Comparison of ENCODE assay signal across 8 cellular contexts in the genomic region with DNA sequence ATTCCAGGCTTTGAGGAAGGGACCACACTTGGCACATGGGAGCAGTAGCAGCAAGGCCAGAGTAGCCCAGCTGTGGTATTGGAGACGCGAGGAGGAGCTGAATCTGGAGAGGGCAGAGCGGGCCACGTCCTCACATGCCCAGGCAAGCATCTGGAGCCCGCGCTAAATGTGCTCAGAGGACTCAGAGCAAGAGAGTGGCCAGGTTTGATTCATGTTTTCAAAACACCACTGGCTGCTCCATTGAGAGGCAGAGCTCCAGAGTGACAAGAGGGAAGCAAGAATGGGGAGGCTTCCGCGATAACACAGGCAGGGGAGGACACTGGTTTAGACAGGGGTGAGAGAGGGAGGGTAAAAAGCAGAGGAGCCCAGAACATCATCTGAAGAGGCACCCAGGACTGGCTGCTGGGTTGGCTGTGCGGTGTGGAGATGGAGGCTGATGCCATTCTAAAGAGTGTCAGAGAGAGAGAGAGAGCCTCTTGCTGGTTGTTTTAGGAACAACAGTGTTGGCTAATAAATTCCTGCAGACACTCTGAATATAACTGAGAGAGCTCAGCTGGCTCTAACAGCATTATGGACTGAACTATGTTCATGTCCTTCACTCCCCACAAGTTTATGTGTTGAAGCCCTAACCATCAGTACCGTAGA. TPM values are rescaled to one million over a fixed set of nuclear protein-coding genes. Genes with fewer than 3 reads are reported as not detected.
DNase-seq lines count a peak whose midpoint lies in the region; ATAC-seq and TF ChIP-seq lines count a peak whose summit lies in the region.

No MANE protein-coding gene starts in this region.

- TF ChIP-seq CTCF in PC-9 (conservative IDR thresholded peaks at IDR 0.05) = peak; percentile 44; the same call in 1 of the 2 replicates
- peak; percentile 49 to 66 for TF ChIP-seq CTCF in fibroblast of lung (conservative IDR thresholded peaks at IDR 0.05 in 1 of 2, IDR thresholded peaks at IDR 0.05 in 1 of 2; ENCODE audit: low read depth in 1 of 2, low read length in 2 of 2)
- TF ChIP-seq CTCF in osteoblast (IDR thresholded peaks at IDR 0.05; ENCODE audit: extremely low read depth, low read depth, low read length) = peak; percentile 70

- no peaks in the 10 kb centered on the region for H3K9me3 ChIP-seq in PC-9 (ENCODE audit: insufficient read depth, low read depth)
- H3K9me3 ChIP-seq in fibroblast of lung (ENCODE audit: control insufficient read depth, insufficient read depth, low read depth, low read length) = no peaks in the 10 kb centered on the region
- no peaks in the 10 kb centered on the region for H3K9me3 ChIP-seq in osteoblast (ENCODE audit: low read depth, low read length)

- H3K9ac ChIP-seq in fibroblast of lung (ENCODE audit: insufficient read depth, low read length) = no peak overlapping the region

- POLR2A ChIA-PET in PC-9 (lab: Charles Lee; ENCODE audit: unreplicated experiment) = interaction anchor here (0.6 kb wide), 1 partner anchor 1371 kb away, joined by 3 read pairs; no protein-coding TSS in a partner anchor

- no peak overlapping the region for H3K4me2 ChIP-seq in PC-9
- H3K4me2 ChIP-seq in fibroblast of lung (ENCODE audit: extremely low read depth, insufficient read depth, low read length) = no peak overlapping the region
- no peak overlapping the region for H3K4me2 ChIP-seq in osteoblast (ENCODE audit: insufficient read depth, low read length)

- DNase-seq in Daoy (ENCODE audit: low read depth) (peak; percentile 41), H4 (ENCODE audit: low spot score) (peak; percentile 42), PC-9 (peak in 1 of 2 experiments; percentile 37), fibroblast of lung (ENCODE audit: low read depth in 2 of 2) (peak; percentile 45 to 73), osteoblast (ENCODE audit: insufficient read length, low spot score, missing footprints) (peak; percentile 82), ecto neural progenitor cell (ENCODE audit: low spot score) (no peak)

- H3F3A ChIP-seq in PC-9 (ENCODE audit: insufficient read depth, low read depth) = peaks cover 7% of the 10 kb centered on the region; the same call in 1 of the 2 replicates

- ATAC-seq in HG03025 (IDR thresholded peaks at IDR 0.05; ENCODE audit: low FRiP score, unreplicated experiment) = no peak
- no peak for ATAC-seq in GM21381 (IDR thresholded peaks at IDR 0.05; ENCODE audit: unreplicated experiment)

- intact Hi-C loops in PC-9 (cut with micrococcal nuclease; ENCODE audit: unreplicated experiment) = loop anchor here (2.0 to 5.0 kb wide), 2 partner anchors 35 to 72 kb away; no protein-coding TSS in a partner anchor

- no peaks in the 10 kb centered on the region for H3K36me3 ChIP-seq in PC-9 (ENCODE audit: low read depth)
- no peaks in the 10 kb centered on the region for H3K36me3 ChIP-seq in fibroblast of lung (ENCODE audit: control insufficient read depth, insufficient read depth, low read length)
- no peaks in the 10 kb centered on the region for H3K36me3 ChIP-seq in osteoblast (ENCODE audit: insufficient read depth, low read length)

- no peak overlapping the region for H3K27ac ChIP-seq in PC-9
- no peak overlapping the region for H3K27ac ChIP-seq in fibroblast of lung (ENCODE audit: insufficient read depth, low read length)
- H3K27ac ChIP-seq in osteoblast (ENCODE audit: low read depth, low read length) = no peak overlapping the region

- BruUV-seq in PC-9 (replicated peaks; lab: Mats Ljungman, UMichigan) = no TSS peak

- H3K79me2 ChIP-seq in PC-9 (ENCODE audit: low read depth) = no peaks in the 10 kb centered on the region
- H3K79me2 ChIP-seq in fibroblast of lung (ENCODE audit: control insufficient read depth, insufficient read depth, low read length) = no peaks in the 10 kb centered on the region
- H3K79me2 ChIP-seq in osteoblast (ENCODE audit: insufficient read depth, low read length) = peaks cover 8% of the 10 kb centered on the region

- H2AFZ ChIP-seq in PC-9 (no peak overlapping the region), fibroblast of lung (ENCODE audit: low read length) (no peak overlapping the region), osteoblast (ENCODE audit: low read length) (peak overlapping the region; percentile 88)

- H3K27me3 ChIP-seq in PC-9 (ENCODE audit: insufficient read depth, low read depth) = no peaks in the 10 kb centered on the region
- H3K27me3 ChIP-seq in fibroblast of lung (ENCODE audit: control insufficient read depth, insufficient read depth, low read length) = no peaks in the 10 kb centered on the region
- H3K27me3 ChIP-seq in osteoblast (ENCODE audit: insufficient read depth, low read length) = no peaks in the 10 kb centered on the region

- H3K9me2 ChIP-seq in PC-9 (ENCODE audit: insufficient read depth) = no peaks in the 10 kb centered on the region

- CTCF ChIA-PET in PC-9 (lab: Charles Lee) = interaction anchor here (0.6 kb wide), 1 partner anchor 308 kb away, joined by 3 read pairs; no protein-coding TSS in a partner anchor

- H3K4me3 ChIP-seq in PC-9 = no peak overlapping the region
- no peak overlapping the region for H3K4me3 ChIP-seq in fibroblast of lung (replicated peaks in 1 of 4; ENCODE audit: control extremely low read depth in 1 of 4, insufficient read depth in 1 of 4, low read depth in 3 of 4, low read length in 4 of 4)
- no peak overlapping the region for H3K4me3 ChIP-seq in osteoblast (ENCODE audit: insufficient read depth, low read length)

- H3K4me1 ChIP-seq in PC-9 (replicated peaks; ENCODE audit: insufficient read depth) = peaks cover 27% of the 10 kb centered on the region
- peaks cover 10% of the 10 kb centered on the region for H3K4me1 ChIP-seq in fibroblast of lung (ENCODE audit: control insufficient read depth, extremely low read depth, insufficient read depth, low read length)
- H3K4me1 ChIP-seq in osteoblast (ENCODE audit: insufficient read depth, low read length) = peaks cover 12% of the 10 kb centered on the region

- H4K20me1 ChIP-seq in PC-9 (ENCODE audit: insufficient read depth) = no peaks in the 10 kb centered on the region
- H4K20me1 ChIP-seq in fibroblast of lung (ENCODE audit: control insufficient read depth, extremely low read depth, insufficient read depth, low read length) = no peaks in the 10 kb centered on the region
- H4K20me1 ChIP-seq in osteoblast (ENCODE audit: insufficient read depth, low read length) = no peaks in the 10 kb centered on the region

RNA-seq across cellular contexts. Expression of a gene that starts 32.3 kb away (rescaled TPM):
- total RNA-seq in Daoy (2014; rRNA removed; shearing (Covaris generic)) = 66.9 and 71.9 TPM in 2 replicates
- 43.7 and 52.2 TPM in 2 replicates for total RNA-seq in H4 (2014; rRNA removed; shearing (Covaris generic))
- total RNA-seq in PC-9 (2021) = 6.2 and 7.2 TPM in 2 replicates
- total RNA-seq in fibroblast of lung = 163 and 259 TPM in 2 replicates
- 55.9 and 94.8 TPM in 2 replicates for polyA plus RNA-seq in fibroblast of lung
- polyA plus RNA-seq in fibroblast of lung (2012) = 53.2 and 85.3 TPM in 2 replicates
- polyA minus RNA-seq in fibroblast of lung (ENCODE audit: low replicate concordance) = 17.3 and 22.0 TPM in 2 replicates
- total RNA-seq in osteoblast = 99.6 and 103 TPM in 2 replicates
